Comparison of ENCODE assay signal across 13 cellular contexts in genomic region chr4:147777456-147778091, GRCh38. TPM values are rescaled to one million over a fixed set of nuclear protein-coding genes. Genes with fewer than 3 reads are reported as not detected.
DNase-seq lines count a peak whose midpoint lies in the region; ATAC-seq, FAIRE-seq and TF ChIP-seq lines count a peak whose summit lies in the region.
"Had no signal": no experiment of that assay in that cellular context is flagged by ENCODE, and none has a peak within 500 bp of the region (broad histone marks: within the 10 kb centered on the region; RNA-seq: fewer than 3 reads in every experiment).

No MANE protein-coding gene starts in this region.

- FAIRE-seq in endothelial cell of umbilical vein (lab: Jason Lieb, UNC): no peak

- no peak for TF ChIP-seq CTCF in PC-3 (conservative IDR thresholded peaks at IDR 0.05; ENCODE audit: low read depth, low read length)
- TF ChIP-seq CTCF in endothelial cell of umbilical vein (IDR thresholded peaks at IDR 0.05; ENCODE audit: extremely low read depth in 1 of 2, insufficient read depth in 1 of 2, low read depth in 1 of 2, low read length in 2 of 2): no peak

- H3K4me3 ChIP-seq in PC-3 (ENCODE audit: low read length): no peak overlapping the region
- no peak overlapping the region for H3K4me3 ChIP-seq in endothelial cell of umbilical vein (replicated peaks in 1 of 3; ENCODE audit: insufficient read depth in 1 of 3, low read depth in 1 of 3, low read length in 3 of 3)

- H3K36me3 Mint-ChIP-seq in activated naive CD8-positive, alpha-beta T cell treated with anti-CD3 and anti-CD28 coated beads, Interleukin-2, amount 50 U/mL, for 24 hours (ENCODE audit: low read depth): no peaks in the 10 kb centered on the region
- H3K36me3 Mint-ChIP-seq in activated naive CD8-positive, alpha-beta T cell treated with anti-CD3 and anti-CD28 coated beads for 36 hours: no peaks in the 10 kb centered on the region
- H3K36me3 Mint-ChIP-seq in stimulated activated naive CD8-positive, alpha-beta T cell treated with anti-CD3 and anti-CD28 coated beads, Interleukin-15, Interleukin-2, amounts not matched to agents 100 ng/mL and 50 ng/mL, for 24 hours (ENCODE audit: low read depth): no peaks in the 10 kb centered on the region

- H3K9ac ChIP-seq in PC-3 (ENCODE audit: low read length) (no peak overlapping the region), endothelial cell of umbilical vein (replicated peaks; ENCODE audit: extremely low read depth, insufficient read depth, low read length) (no peak overlapping the region)

- H3K27me3 ChIP-seq in PC-3 (ENCODE audit: low read length) (no peaks in the 10 kb centered on the region), endothelial cell of umbilical vein (ENCODE audit: control insufficient read depth in 2 of 2, insufficient read depth in 2 of 2, low read length in 2 of 2) (no peaks in the 10 kb centered on the region)

- H3K27ac ChIP-seq in PC-3 (ENCODE audit: low read length) (no peak overlapping the region), endothelial cell of umbilical vein (ENCODE audit: insufficient read depth, low read depth, low read length) (no peak overlapping the region)

- H4K20me1 ChIP-seq in PC-3 (ENCODE audit: low read length) (no peaks in the 10 kb centered on the region), endothelial cell of umbilical vein (replicated peaks; ENCODE audit: control insufficient read depth, extremely low read depth, insufficient read depth, low read length) (no peaks in the 10 kb centered on the region)

- peak; percentile 78 for ATAC-seq in activated naive CD8-positive, alpha-beta T cell treated with anti-CD3 and anti-CD28 coated beads, Interleukin-2, amount 50 U/mL, for 24 hours
- ATAC-seq in PC-3 (peak; percentile 87), HG02840 (IDR thresholded peaks at IDR 0.05; ENCODE audit: low FRiP score, unreplicated experiment) (no peak), GM21723 (IDR thresholded peaks at IDR 0.05; ENCODE audit: unreplicated experiment) (no peak)

- intact Hi-C loops in PC-3 (cut with micrococcal nuclease): no loop called here
- intact Hi-C loops in endothelial cell of umbilical vein (cut with micrococcal nuclease): loop anchor here (10.0 kb wide), 1 partner anchor 667 kb away; the partner anchor contains the start of gene NR3C2

- dilution Hi-C loops in endothelial cell of umbilical vein (cut with MboI; ENCODE audit: extremely low pct_ligation_motif_present, low sequenced_read_pairs): no loop called here

- no peak overlapping the region for H3K27ac Mint-ChIP-seq in activated naive CD8-positive, alpha-beta T cell treated with anti-CD3 and anti-CD28 coated beads, Interleukin-2, amount 50 U/mL, for 24 hours
- no peak overlapping the region for H3K27ac Mint-ChIP-seq in activated naive CD8-positive, alpha-beta T cell treated with anti-CD3 and anti-CD28 coated beads for 36 hours
- peak overlapping the region; percentile 11 for H3K27ac Mint-ChIP-seq in stimulated activated naive CD8-positive, alpha-beta T cell treated with anti-CD3 and anti-CD28 coated beads, Interleukin-15, Interleukin-2, amounts not matched to agents 100 ng/mL and 50 ng/mL, for 24 hours

- H2AFZ ChIP-seq in PC-3 (ENCODE audit: low read length): no peak overlapping the region
- H2AFZ ChIP-seq in endothelial cell of umbilical vein (ENCODE audit: low read depth, low read length): no peak overlapping the region

- POLR2A ChIA-PET in PC-3 (lab: Charles Lee; ENCODE audit: unreplicated experiment) (no interaction called here), endothelial cell of umbilical vein (lab: Charles Lee) (no interaction called here)

- H3K79me2 ChIP-seq in PC-3 (ENCODE audit: low read length) (peaks cover 20% of the 10 kb centered on the region), endothelial cell of umbilical vein (ENCODE audit: control insufficient read depth, insufficient read depth, low read length) (peaks cover 35% of the 10 kb centered on the region)

- H3K4me1 Mint-ChIP-seq in activated naive CD8-positive, alpha-beta T cell treated with anti-CD3 and anti-CD28 coated beads, Interleukin-2, amount 50 U/mL, for 24 hours: peaks cover 34% of the 10 kb centered on the region
- peaks cover 20% of the 10 kb centered on the region for H3K4me1 Mint-ChIP-seq in activated naive CD8-positive, alpha-beta T cell treated with anti-CD3 and anti-CD28 coated beads for 36 hours
- peaks cover 47% of the 10 kb centered on the region for H3K4me1 Mint-ChIP-seq in stimulated activated naive CD8-positive, alpha-beta T cell treated with anti-CD3 and anti-CD28 coated beads, Interleukin-15, Interleukin-2, amounts not matched to agents 100 ng/mL and 50 ng/mL, for 24 hours (ENCODE audit: low read depth)

- H3K36me3 ChIP-seq in PC-3 (ENCODE audit: low read depth, low read length) (no peaks in the 10 kb centered on the region), endothelial cell of umbilical vein (ENCODE audit: control insufficient read depth in 2 of 2, extremely low read depth in 1 of 2, insufficient read depth in 2 of 2, low read length in 2 of 2) (no peaks in the 10 kb centered on the region)

- TF ChIP-seq POLR2A in endothelial cell of umbilical vein (IDR thresholded peaks at IDR 0.05; ENCODE audit: low read depth, low read length): no peak

- H3K4me2 ChIP-seq in PC-3 (ENCODE audit: low read length) (no peak overlapping the region), endothelial cell of umbilical vein (ENCODE audit: insufficient read depth, low read length) (no peak overlapping the region)

- no peaks in the 10 kb centered on the region for H3K27me3 Mint-ChIP-seq in activated naive CD8-positive, alpha-beta T cell treated with anti-CD3 and anti-CD28 coated beads, Interleukin-2, amount 50 U/mL, for 24 hours
- H3K27me3 Mint-ChIP-seq in activated naive CD8-positive, alpha-beta T cell treated with anti-CD3 and anti-CD28 coated beads for 36 hours: no peaks in the 10 kb centered on the region
- no peaks in the 10 kb centered on the region for H3K27me3 Mint-ChIP-seq in stimulated activated naive CD8-positive, alpha-beta T cell treated with anti-CD3 and anti-CD28 coated beads, Interleukin-15, Interleukin-2, amounts not matched to agents 100 ng/mL and 50 ng/mL, for 24 hours

- no peak for DNase-seq in activated naive CD8-positive, alpha-beta T cell treated with anti-CD3 and anti-CD28 coated beads, Interleukin-2, amount 50 U/mL, for 24 hours
- no peak for DNase-seq in activated naive CD8-positive, alpha-beta T cell treated with anti-CD3 and anti-CD28 coated beads for 36 hours
- DNase-seq in PC-3: peak; percentile 60
- no peak for DNase-seq in endothelial cell of umbilical vein (ENCODE audit: low read depth, low spot score)
- DNase-seq in cerebellar nuclear complex (lab: John Stamatoyannopoulos, UW): no peak
- DNase-seq: activated CD4-positive, CD25-positive, alpha-beta regulatory T cell treated with anti-CD3 and anti-CD28 coated beads, Interleukin-2, amount 50 U/mL, for 72 hours; activated T-cell treated with anti-CD3 and anti-CD28 coated beads for 4 hours; amniotic stem cell; Calu3; cortex of kidney had no signal

- H3K4me1 ChIP-seq in PC-3 (ENCODE audit: insufficient read depth, low read length) (peaks cover 33% of the 10 kb centered on the region), endothelial cell of umbilical vein (ENCODE audit: control insufficient read depth, extremely low read depth, insufficient read depth, low read length) (peaks cover 46% of the 10 kb centered on the region)

- CTCF ChIA-PET in PC-3 (lab: Charles Lee): no interaction called here
- CTCF ChIA-PET in endothelial cell of umbilical vein (lab: Charles Lee): no interaction called here

- H3K9me1 ChIP-seq in endothelial cell of umbilical vein (replicated peaks; ENCODE audit: control insufficient read depth, extremely low read depth, insufficient read depth, low read length): no peaks in the 10 kb centered on the region

- no peak overlapping the region for H3K4me3 Mint-ChIP-seq in activated naive CD8-positive, alpha-beta T cell treated with anti-CD3 and anti-CD28 coated beads, Interleukin-2, amount 50 U/mL, for 24 hours
- no peak overlapping the region for H3K4me3 Mint-ChIP-seq in activated naive CD8-positive, alpha-beta T cell treated with anti-CD3 and anti-CD28 coated beads for 36 hours
- no peak overlapping the region for H3K4me3 Mint-ChIP-seq in stimulated activated naive CD8-positive, alpha-beta T cell treated with anti-CD3 and anti-CD28 coated beads, Interleukin-15, Interleukin-2, amounts not matched to agents 100 ng/mL and 50 ng/mL, for 24 hours

- H3K9me3 Mint-ChIP-seq in activated naive CD8-positive, alpha-beta T cell treated with anti-CD3 and anti-CD28 coated beads, Interleukin-2, amount 50 U/mL, for 24 hours: no peaks in the 10 kb centered on the region
- H3K9me3 Mint-ChIP-seq in activated naive CD8-positive, alpha-beta T cell treated with anti-CD3 and anti-CD28 coated beads for 36 hours: no peaks in the 10 kb centered on the region
- no peaks in the 10 kb centered on the region for H3K9me3 Mint-ChIP-seq in stimulated activated naive CD8-positive, alpha-beta T cell treated with anti-CD3 and anti-CD28 coated beads, Interleukin-15, Interleukin-2, amounts not matched to agents 100 ng/mL and 50 ng/mL, for 24 hours

- H3K9me2 ChIP-seq in PC-3 (replicated peaks; ENCODE audit: low read length): no peaks in the 10 kb centered on the region

- BruUV-seq in PC-3 (replicated peaks; lab: Mats Ljungman, UMichigan) (no TSS peak), endothelial cell of umbilical vein (replicated peaks; lab: Mats Ljungman, UMichigan) (no TSS peak)

- no peaks in the 10 kb centered on the region for H3F3A ChIP-seq in PC-3 (ENCODE audit: low read length, unreplicated experiment)

- H3K9me3 ChIP-seq in PC-3 (ENCODE audit: low read length) (no peaks in the 10 kb centered on the region), endothelial cell of umbilical vein (replicated peaks; ENCODE audit: control insufficient read depth, insufficient read depth, low read length) (no peaks in the 10 kb centered on the region)

TF ChIP-seq in endothelial cell of umbilical vein, 7 proteins besides CTCF, POLR2A, EP300 and RAD21 (continues in another document):
- peak; percentile 60 for TF ChIP-seq JUN (IDR thresholded peaks at IDR 0.05; ENCODE audit: borderline replicate concordance, insufficient read depth, insufficient read length, low read depth)
- peak; percentile 22 for TF ChIP-seq GATA2 (IDR thresholded peaks at IDR 0.05; ENCODE audit: insufficient read depth, insufficient read length, low read depth, low read length)
- peak; percentile 40 for TF ChIP-seq FOS (IDR thresholded peaks at IDR 0.05; ENCODE audit: borderline replicate concordance, insufficient read depth, low read length)

RNA-seq across cellular contexts. Expression of gene ARHGAP10, which starts 45.7 kb away (rescaled TPM):
- 1 to 10 TPM; 5.8 to 6.1 TPM for total RNA-seq in activated naive CD8-positive, alpha-beta T cell treated with anti-CD3 and anti-CD28 coated beads for 36 hours
- total RNA-seq in PC-3 (2014; rRNA removed) (9.0 and 12.0 TPM in 2 replicates), endothelial cell of umbilical vein (36.7 and 39.1 TPM in 2 replicates)
- polyA plus RNA-seq in endothelial cell of umbilical vein: 20.0 and 20.4 TPM in 2 replicates
- polyA plus RNA-seq in endothelial cell of umbilical vein (2011; cell fraction: cytosol; rRNA removed): 18.9 and 19.1 TPM in 2 replicates
- polyA plus RNA-seq in endothelial cell of umbilical vein (2011; cell fraction: nucleus; rRNA removed): 28.8 and 32.2 TPM in 2 replicates
- 15.7 and 17.2 TPM in 2 replicates for polyA plus RNA-seq in endothelial cell of umbilical vein (2012)
- 36.7 and 37.1 TPM in 2 replicates for polyA minus RNA-seq in endothelial cell of umbilical vein
- 4.8 TPM for polyA minus RNA-seq in endothelial cell of umbilical vein (2011; cell fraction: cytosol; rRNA and poly(A)+ RNA removed)
- 94.0 and 110 TPM in 2 replicates for polyA minus RNA-seq in endothelial cell of umbilical vein (2011; cell fraction: nucleus; rRNA and poly(A)+ RNA removed)

Comparison
In these comparisons a context has a peak if more than half of its experiments do, and no peak if none do; other contexts are left out.
1. ATAC-seq: peak in activated naive CD8-positive, alpha-beta T cell treated with anti-CD3 and anti-CD28 coated beads, Interleukin-2, amount 50 U/mL, for 24 hours (single experiment) and PC-3 (single experiment); none in HG02840 (single experiment) and GM21723 (single experiment).